In genomic region chr4:65669981-65670330, GRCh38 we compare ENCODE assay signal across 10 cellular contexts. TPM values are rescaled to one million over a fixed set of nuclear protein-coding genes. Genes with fewer than 3 reads are reported as not detected.
DNase-seq lines count a peak whose midpoint lies in the region; ATAC-seq and TF ChIP-seq lines count a peak whose summit lies in the region.
"Had no signal": no experiment of that assay in that cellular context is flagged by ENCODE, and none has a peak within 500 bp of the region (broad histone marks: within the 10 kb centered on the region; RNA-seq: fewer than 3 reads in every experiment).

No MANE protein-coding gene starts in this region.

- H3K4me1 ChIP-seq in muscle layer of duodenum (ENCODE audit: control insufficient read depth in 1 of 2, insufficient read depth in 2 of 2, low read length in 2 of 2), result peaks cover 0 to 26% of the 10 kb centered on the region in 2 donors
- H3K4me1 ChIP-seq in upper lobe of left lung, result peaks cover 5 to 31% (median 25%) of the 10 kb centered on the region in 4 donors

- no peak for ATAC-seq in activated naive CD8-positive, alpha-beta T cell treated with anti-CD3 and anti-CD28 coated beads, Interleukin-2, amount 50 U/mL, for 24 hours
- ATAC-seq in upper lobe of left lung (ENCODE audit: low FRiP score in 2 of 2), result no peak
- ATAC-seq in GM19351 (IDR thresholded peaks at IDR 0.05; ENCODE audit: unreplicated experiment), result no peak

- TF ChIP-seq CTCF in dorsolateral prefrontal cortex (IDR thresholded peaks at IDR 0.05 in 54 of 56, conservative IDR thresholded peaks at IDR 0.05 in 2 of 56; ENCODE audit: low read depth in 1 of 56, partially characterized antibody in 56 of 56) (peak in 3 of 56 donors; percentile 3 to 15 (median 9)), upper lobe of left lung (IDR thresholded peaks at IDR 0.05) (no peak), GM10266 (IDR thresholded peaks at IDR 0.05; ENCODE audit: control insufficient read depth, insufficient read depth, low read depth, missing control alignments) (no peak)

- H3K4me3 Mint-ChIP-seq in activated naive CD8-positive, alpha-beta T cell, result peak overlapping the region; percentile 46
- H3K4me3 Mint-ChIP-seq in activated naive CD8-positive, alpha-beta T cell treated with anti-CD3 and anti-CD28 coated beads, Interleukin-2, amount 50 U/mL, for 24 hours, result no peak overlapping the region

- no peaks in the 10 kb centered on the region for H3K36me3 Mint-ChIP-seq in activated naive CD8-positive, alpha-beta T cell
- peaks cover 2% of the 10 kb centered on the region for H3K36me3 Mint-ChIP-seq in activated naive CD8-positive, alpha-beta T cell treated with anti-CD3 and anti-CD28 coated beads, Interleukin-2, amount 50 U/mL, for 24 hours (ENCODE audit: low read depth)

- no peak overlapping the region for H3K27ac Mint-ChIP-seq in activated naive CD8-positive, alpha-beta T cell
- no peak overlapping the region for H3K27ac Mint-ChIP-seq in activated naive CD8-positive, alpha-beta T cell treated with anti-CD3 and anti-CD28 coated beads, Interleukin-2, amount 50 U/mL, for 24 hours

- TF ChIP-seq POLR2A in upper lobe of left lung (IDR thresholded peaks at IDR 0.05), result no peak

- H3K27me3 Mint-ChIP-seq in activated naive CD8-positive, alpha-beta T cell, result peaks cover 33% of the 10 kb centered on the region
- H3K27me3 Mint-ChIP-seq in activated naive CD8-positive, alpha-beta T cell treated with anti-CD3 and anti-CD28 coated beads, Interleukin-2, amount 50 U/mL, for 24 hours, result peaks cover 56% of the 10 kb centered on the region

- no peak for DNase-seq in activated naive CD8-positive, alpha-beta T cell treated with anti-CD3 and anti-CD28 coated beads, Interleukin-2, amount 50 U/mL, for 24 hours
- DNase-seq in dorsolateral prefrontal cortex (no peak), upper lobe of left lung (no peak), GM10266 (ENCODE audit: extremely low spot score) (no peak)
- no peak for DNase-seq in activated CD4-positive, CD25-positive, alpha-beta regulatory T cell (lab: John Stamatoyannopoulos, UW)
- DNase-seq: stimulated activated CD4-positive, alpha-beta T cell treated with anti-CD3 and anti-CD28 coated beads, Interleukin-4, amount 100 ng/mL, for 4 hours had no signal

- intact Hi-C loops in dorsolateral prefrontal cortex (cut with DNase I), result no loop called here

- peak overlapping the region; percentile 42 to 79 (median 65) for H3K4me3 ChIP-seq in dorsolateral prefrontal cortex
- H3K4me3 ChIP-seq in muscle layer of duodenum (ENCODE audit: low read depth in 1 of 2, low read length in 2 of 2), result peak overlapping the region; percentile 57 to 74
- H3K4me3 ChIP-seq in upper lobe of left lung, result peak overlapping the region in 3 of 4 donors; percentile 20 to 42 (median 34)

- H3K36me3 ChIP-seq in muscle layer of duodenum (ENCODE audit: control insufficient read depth in 1 of 2, insufficient read depth in 2 of 2, low read length in 2 of 2), result no peaks in the 10 kb centered on the region
- no peaks in the 10 kb centered on the region for H3K36me3 ChIP-seq in upper lobe of left lung

- no peak for TF ChIP-seq EP300 in upper lobe of left lung (IDR thresholded peaks at IDR 0.05)

- peaks cover 0 to 33% (median 0%) of the 10 kb centered on the region in 45 donors for H3K27me3 ChIP-seq in dorsolateral prefrontal cortex
- H3K27me3 ChIP-seq in muscle layer of duodenum (ENCODE audit: low read depth, low read length), result peaks cover 20% of the 10 kb centered on the region
- peaks cover 0 to 23% (median 13%) of the 10 kb centered on the region in 4 donors for H3K27me3 ChIP-seq in upper lobe of left lung

- H3K9me3 Mint-ChIP-seq in activated naive CD8-positive, alpha-beta T cell (ENCODE audit: low read depth), result no peaks in the 10 kb centered on the region
- no peaks in the 10 kb centered on the region for H3K9me3 Mint-ChIP-seq in activated naive CD8-positive, alpha-beta T cell treated with anti-CD3 and anti-CD28 coated beads, Interleukin-2, amount 50 U/mL, for 24 hours

- 2 to 6% methylated on average over 8 of the region's 8 CpGs for WGBS in upper lobe of left lung, 2 donors

- peaks cover 12% of the 10 kb centered on the region for H3K4me1 Mint-ChIP-seq in activated naive CD8-positive, alpha-beta T cell (ENCODE audit: low read depth)
- H3K4me1 Mint-ChIP-seq in activated naive CD8-positive, alpha-beta T cell treated with anti-CD3 and anti-CD28 coated beads, Interleukin-2, amount 50 U/mL, for 24 hours, result peaks cover 4% of the 10 kb centered on the region

- H3K9me3 ChIP-seq in muscle layer of duodenum (ENCODE audit: control insufficient read depth in 1 of 2, low read length in 2 of 2) (no peaks in the 10 kb centered on the region), upper lobe of left lung (no peaks in the 10 kb centered on the region)

- H3K27ac ChIP-seq in dorsolateral prefrontal cortex, result peak overlapping the region in 51 of 59 donors; percentile 16 to 88 (median 72)
- no peak overlapping the region for H3K27ac ChIP-seq in muscle layer of duodenum (ENCODE audit: low read length)
- H3K27ac ChIP-seq in upper lobe of left lung, result no peak overlapping the region
- H3K27ac ChIP-seq: C4-2B had no signal

RNA-seq across cellular contexts. Expression of gene EPHA5, which starts 0.3 kb away (rescaled TPM):
- total RNA-seq in dorsolateral prefrontal cortex (10 to 100 TPM in 116 of 120 experiments, 1 to 10 TPM in 4; 7.1 to 48.0 (median 23.2) TPM), upper lobe of left lung (under 1 TPM in 2 of 6 donors, not detected in 4; 0.03 to 0.11 TPM)

Comparison
In these comparisons a context has a peak if more than half of its experiments do, and no peak if none do; other contexts are left out.
1. H3K27ac ChIP-seq: peak in dorsolateral prefrontal cortex (51 of 59); none in muscle layer of duodenum (single experiment) and upper lobe of left lung (0 of 4).
2. RNA of gene EPHA5, which starts 0.3 kb away (total RNA-seq): 7.1 to 48.0 TPM in dorsolateral prefrontal cortex; 0.03 to 0.11 TPM in upper lobe of left lung; every median in the first group is over 4 times any median in the second.
3. Peak in every context shown above with its lines, with median percentiles within 50 percentile points of each other: H3K4me3 ChIP-seq.